Comparison of ENCODE assay signal across 21 cellular contexts in genomic region chr2:181674466-181674865, GRCh38. TPM values are rescaled to one million over a fixed set of nuclear protein-coding genes. Genes with fewer than 3 reads are reported as not detected.
DNase-seq lines count a peak whose midpoint lies in the region; ATAC-seq and TF ChIP-seq lines count a peak whose summit lies in the region.
"Had no signal": no experiment of that assay in that cellular context is flagged by ENCODE, and none has a peak within 500 bp of the region (broad histone marks: within the 10 kb centered on the region; RNA-seq: fewer than 3 reads in every experiment).

No MANE protein-coding gene starts in this region.

- H3K36me3 ChIP-seq in WERI-Rb-1 (peaks cover 38% of the 10 kb centered on the region), left lung (no peaks in the 10 kb centered on the region)
- H3K36me3 ChIP-seq: HAP-1, SJSA1 had no signal

- H3K4me3 ChIP-seq in WERI-Rb-1 (ENCODE audit: low read depth, low read length) = no peak overlapping the region
- H3K4me3 ChIP-seq in left lung = no peak overlapping the region
- H3K4me3 ChIP-seq: GM12878, GM23338, HAP-1, SJSA1 had no signal

- H3K9me3 ChIP-seq in WERI-Rb-1 (ENCODE audit: severe bottlenecking) (no peaks in the 10 kb centered on the region), left lung (no peaks in the 10 kb centered on the region)
- H3K9me3 ChIP-seq: HAP-1 had no signal

- ATAC-seq in GM18511 (IDR thresholded peaks at IDR 0.05; ENCODE audit: unreplicated experiment) (no peak), left lung (no peak)
- ATAC-seq: GM12878, GM23338, Right ventricle myocardium inferior had no signal

- TF ChIP-seq CTCF in WERI-Rb-1 (IDR thresholded peaks at IDR 0.05; ENCODE audit: low read depth, low read length) = no peak
- no peak for TF ChIP-seq CTCF in left lung (IDR thresholded peaks at IDR 0.05)

- H3K27ac ChIP-seq in WERI-Rb-1 (peak overlapping the region; percentile 47), left lung (no peak overlapping the region)
- H3K27ac ChIP-seq: C4-2B, SJSA1 had no signal

- DNase-seq in NCI-H82 (lab: John Stamatoyannopoulos, UW) (peak; percentile 65), NCI-H82 treated with DMSO at 0.1 percent for 48 hours (lab: John Stamatoyannopoulos, UW; ENCODE audit: unreplicated experiment) (no peak), NCI-H2171 treated with DMSO at 0.1 percent for 48 hours (lab: John Stamatoyannopoulos, UW) (peak; percentile 92), WERI-Rb-1 (no peak), left lung (no peak)
- no peak for DNase-seq in activated CD8-positive, alpha-beta memory T cell treated with anti-CD3 and anti-CD28 coated beads, Interleukin-2, amount 50 U/mL, for 4 hours
- DNase-seq: Calu3; CD8-positive, alpha-beta memory T cell; DMS79; KG1; NCI-H2029; NCI-H748 treated with DMSO at 0.1 percent for 48 hours; OCI-M1; T-helper 1 cell had no signal

- no peaks in the 10 kb centered on the region for H3K4me1 ChIP-seq in left lung
- H3K4me1 ChIP-seq: HAP-1 had no signal

- H3K27me3 ChIP-seq in WERI-Rb-1 (ENCODE audit: insufficient read depth, low read depth, severe bottlenecking) (no peaks in the 10 kb centered on the region), left lung (peaks cover 28 to 57% of the 10 kb centered on the region in 2 donors)

- intact Hi-C loops in left lung (cut with DNase I) = no loop called here

RNA-seq across cellular contexts. Expression of gene NEUROD1, which starts 5.9 kb away (rescaled TPM):
- total RNA-seq in left lung = not detected
- total RNA-seq: Calu3; CD8-positive, alpha-beta memory T cell; GM12878; GM23338; Right ventricle myocardium inferior; SJSA1 had no signal

RNA-seq across cellular contexts. Expression of gene CERKL, which starts 17.6 kb away (rescaled TPM):
- total RNA-seq in left lung = 1 to 10 TPM in 1 of 2 donors, under 1 TPM in 1; 0.41 to 1.3 TPM
- total RNA-seq: CD8-positive, alpha-beta memory T cell; Right ventricle myocardium inferior had no signal

Comparison
In these comparisons a context has a peak if more than half of its experiments do, and no peak if none do; other contexts are left out.
1. DNase-seq: peak in NCI-H82 (single experiment) and NCI-H2171 treated with DMSO at 0.1 percent for 48 hours (single experiment); none in NCI-H82 treated with DMSO at 0.1 percent for 48 hours (single experiment), WERI-Rb-1 (single experiment), activated CD8-positive, alpha-beta memory T cell treated with anti-CD3 and anti-CD28 coated beads, Interleukin-2, amount 50 U/mL, for 4 hours (single experiment) and left lung (0 of 2).